Comparison of ENCODE assay signal across 12 cellular contexts in genomic region chr5:1007221-1007680, GRCh38. TPM values are rescaled to one million over a fixed set of nuclear protein-coding genes. Genes with fewer than 3 reads are reported as not detected.
DNase-seq lines count a peak whose midpoint lies in the region; ATAC-seq and TF ChIP-seq lines count a peak whose summit lies in the region.
"Had no signal": no experiment of that assay in that cellular context is flagged by ENCODE, and none has a peak within 500 bp of the region (broad histone marks: within the 10 kb centered on the region; RNA-seq: fewer than 3 reads in every experiment).

No MANE protein-coding gene starts in this region.

- intact Hi-C loops in cardiac septum (cut with DNase I): loop anchor here (5.0 kb wide), 1 partner anchor 160 kb away; no protein-coding TSS in a partner anchor
- intact Hi-C loops in Right ventricle myocardium inferior (cut with DNase I): no loop called here
- intact Hi-C loops in activated T-helper 2 cell treated with anti-CD3 and anti-CD28 coated beads, Interferon-gamma antibody, Interleukin-2, Interleukin-4, amounts not matched to agents 10 μg/mL and 5 μg/mL and 100 μg/mL, durations not matched to agents 14 hours and 24 hours and 36 hours (cut with micrococcal nuclease): loop anchor here (5.0 kb wide), 1 partner anchor 100 kb away; no protein-coding TSS in a partner anchor

- no peak for ATAC-seq in Right ventricle myocardium inferior
- ATAC-seq: PC-3 had no signal

- TF ChIP-seq CTCF in mesothelial cell of epicardium (IDR thresholded peaks at IDR 0.05; ENCODE audit: unreplicated experiment): no peak
- TF ChIP-seq CTCF in type B pancreatic cell (conservative IDR thresholded peaks at IDR 0.05): no peak

- DNase-seq in cardiac septum (ENCODE audit: low spot score) (peak; percentile 53), Right ventricle myocardium inferior (ENCODE audit: missing footprints) (no peak), mesothelial cell of epicardium (ENCODE audit: low spot score in 2 of 2, unreplicated experiment in 2 of 2) (peak in 1 of 2 experiments; percentile 19), type B pancreatic cell (ENCODE audit: extremely low spot score, unreplicated experiment) (peak; percentile 50), DMS79 treated with DMSO at 0.1 percent for 48 hours (lab: John Stamatoyannopoulos, UW) (no peak), AG20443 (ENCODE audit: low spot score) (no peak), cerebellum (ENCODE audit: low spot score) (no peak)
- DNase-seq in activated T-helper 2 cell treated with anti-CD3 and anti-CD28 coated beads, Interferon-gamma antibody, Interleukin-2, Interleukin-4, amounts not matched to agents 10 μg/mL and 5 μg/mL and 100 μg/mL, durations not matched to agents 14 hours and 24 hours and 36 hours (ENCODE audit: low spot score): no peak
- DNase-seq: CD4-positive, CD25-positive, alpha-beta regulatory T cell; IMR-90; NCI-H2029 treated with DMSO at 0.1 percent for 48 hours; PC-3 had no signal

- H3K27ac Mint-ChIP-seq in activated T-helper 2 cell treated with anti-CD3 and anti-CD28 coated beads, Interferon-gamma antibody, Interleukin-2, Interleukin-4, amounts not matched to agents 10 μg/mL and 5 μg/mL and 100 μg/mL, durations not matched to agents 14 hours and 24 hours and 36 hours: no peak overlapping the region
- H3K27ac Mint-ChIP-seq in mesothelial cell of epicardium (no peak overlapping the region), type B pancreatic cell (peak overlapping the region; percentile 31)

- no peaks in the 10 kb centered on the region for H3K9me3 Mint-ChIP-seq in activated T-helper 2 cell treated with anti-CD3 and anti-CD28 coated beads, Interferon-gamma antibody, Interleukin-2, Interleukin-4, amounts not matched to agents 10 μg/mL and 5 μg/mL and 100 μg/mL, durations not matched to agents 14 hours and 24 hours and 36 hours
- H3K9me3 Mint-ChIP-seq in mesothelial cell of epicardium: no peaks in the 10 kb centered on the region
- no peaks in the 10 kb centered on the region for H3K9me3 Mint-ChIP-seq in type B pancreatic cell

- H3K4me3 Mint-ChIP-seq in activated T-helper 2 cell treated with anti-CD3 and anti-CD28 coated beads, Interferon-gamma antibody, Interleukin-2, Interleukin-4, amounts not matched to agents 10 μg/mL and 5 μg/mL and 100 μg/mL, durations not matched to agents 14 hours and 24 hours and 36 hours (ENCODE audit: low read depth): peak overlapping the region; percentile 7
- H3K4me3 Mint-ChIP-seq in mesothelial cell of epicardium (peak overlapping the region; percentile 43), type B pancreatic cell (peak overlapping the region; percentile 80)

- H3K27me3 Mint-ChIP-seq in activated T-helper 2 cell treated with anti-CD3 and anti-CD28 coated beads, Interferon-gamma antibody, Interleukin-2, Interleukin-4, amounts not matched to agents 10 μg/mL and 5 μg/mL and 100 μg/mL, durations not matched to agents 14 hours and 24 hours and 36 hours (ENCODE audit: low read depth): peaks cover 13% of the 10 kb centered on the region
- peaks cover 74% of the 10 kb centered on the region for H3K27me3 Mint-ChIP-seq in mesothelial cell of epicardium (ENCODE audit: low read depth)
- H3K27me3 Mint-ChIP-seq in type B pancreatic cell: peaks cover 35% of the 10 kb centered on the region

- peaks cover 40% of the 10 kb centered on the region for H3K4me1 Mint-ChIP-seq in activated T-helper 2 cell treated with anti-CD3 and anti-CD28 coated beads, Interferon-gamma antibody, Interleukin-2, Interleukin-4, amounts not matched to agents 10 μg/mL and 5 μg/mL and 100 μg/mL, durations not matched to agents 14 hours and 24 hours and 36 hours (ENCODE audit: low read depth)
- H3K4me1 Mint-ChIP-seq in mesothelial cell of epicardium (peaks cover 46% of the 10 kb centered on the region), type B pancreatic cell (ENCODE audit: unreplicated experiment) (peaks cover 44% of the 10 kb centered on the region)

- peaks cover 8% of the 10 kb centered on the region for H3K36me3 Mint-ChIP-seq in activated T-helper 2 cell treated with anti-CD3 and anti-CD28 coated beads, Interferon-gamma antibody, Interleukin-2, Interleukin-4, amounts not matched to agents 10 μg/mL and 5 μg/mL and 100 μg/mL, durations not matched to agents 14 hours and 24 hours and 36 hours (ENCODE audit: low read depth)
- H3K36me3 Mint-ChIP-seq in mesothelial cell of epicardium (no peaks in the 10 kb centered on the region), type B pancreatic cell (no peaks in the 10 kb centered on the region)
- H3K36me3 Mint-ChIP-seq: CD4-positive, CD25-positive, alpha-beta regulatory T cell had no signal

RNA-seq across cellular contexts. Expression of gene NKD2, which starts 1.4 kb away (rescaled TPM):
- total RNA-seq in cardiac septum (3.6 TPM), Right ventricle myocardium inferior (4.4 TPM), mesothelial cell of epicardium (52.8 to 65.1 TPM (median 63.4 TPM) in 3 replicates), type B pancreatic cell (ENCODE audit: low replicate concordance) (23.3 and 24.3 TPM in 2 replicates), cerebellum (8.0 TPM)
- 14.4 TPM in 2 replicates for total RNA-seq in activated T-helper 2 cell treated with anti-CD3 and anti-CD28 coated beads, Interferon-gamma antibody, Interleukin-2, Interleukin-4, amounts not matched to agents 10 μg/mL and 5 μg/mL and 100 μg/mL, durations not matched to agents 14 hours and 24 hours and 36 hours
- total RNA-seq: CD4-positive, CD25-positive, alpha-beta regulatory T cell; IMR-90 had no signal

Comparison
In these comparisons a context has a peak if more than half of its experiments do, and no peak if none do; other contexts are left out.
1. DNase-seq: peak in cardiac septum (single experiment) and type B pancreatic cell (single experiment); none in Right ventricle myocardium inferior (single experiment), activated T-helper 2 cell treated with anti-CD3 and anti-CD28 coated beads, Interferon-gamma antibody, Interleukin-2, Interleukin-4, amounts not matched to agents 10 μg/mL and 5 μg/mL and 100 μg/mL, durations not matched to agents 14 hours and 24 hours and 36 hours (single experiment), DMS79 treated with DMSO at 0.1 percent for 48 hours (single experiment), AG20443 (single experiment) and cerebellum (single experiment).
2. H3K4me3 Mint-ChIP-seq: peak in every context shown above with its lines; median percentile 80 in type B pancreatic cell; 43 in mesothelial cell of epicardium; 7 in activated T-helper 2 cell treated with anti-CD3 and anti-CD28 coated beads, Interferon-gamma antibody, Interleukin-2, Interleukin-4, amounts not matched to agents 10 μg/mL and 5 μg/mL and 100 μg/mL, durations not matched to agents 14 hours and 24 hours and 36 hours.